In the genomic region with DNA sequence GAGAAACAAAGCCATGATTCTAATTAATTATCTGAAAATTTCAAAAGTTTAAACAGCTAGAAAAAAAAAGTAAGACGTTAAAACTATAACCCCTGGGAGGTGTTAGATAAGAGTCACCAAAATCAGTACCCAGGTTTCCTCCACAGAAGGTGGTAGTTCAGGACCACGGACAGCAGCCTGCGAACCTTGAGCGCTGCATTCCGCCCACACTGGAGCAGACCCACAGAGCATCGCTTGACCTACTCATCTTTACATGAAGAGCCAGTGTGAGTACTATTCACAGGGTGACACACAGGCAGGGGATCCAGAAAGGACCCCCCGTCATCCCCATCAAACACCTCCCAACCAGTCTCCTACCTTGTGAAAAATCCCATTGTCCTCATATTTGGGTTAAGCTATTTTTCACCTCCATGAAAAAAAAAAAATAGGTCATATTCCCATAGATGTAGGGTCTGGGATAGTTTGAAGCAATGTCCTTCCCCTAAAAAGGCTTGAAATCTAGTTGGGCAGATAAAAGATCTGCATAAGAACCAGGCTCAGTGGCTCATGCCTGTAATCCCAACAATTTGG, we compare ENCODE assay signal across 11 cellular contexts. TPM values are rescaled to one million over a fixed set of nuclear protein-coding genes. Genes with fewer than 3 reads are reported as not detected.
A peak's percentile ranks its signal among the peaks of the same experiment; 100 is the strongest.
DNase-seq lines count a peak whose midpoint lies in the region; ATAC-seq, FAIRE-seq and TF ChIP-seq lines count a peak whose summit lies in the region.
"Had no signal": no experiment of that assay in that cellular context is flagged by ENCODE, and none has a peak within 500 bp of the region (broad histone marks: within the 10 kb centered on the region; RNA-seq: fewer than 3 reads in every experiment).

No MANE protein-coding gene starts in this region.

- BruUV-seq in endothelial cell of umbilical vein (replicated peaks; lab: Mats Ljungman, UMichigan), result no TSS peak

- peak; percentile 73 for DNase-seq in activated CD4-positive, alpha-beta T cell treated with anti-CD3 and anti-CD28 coated beads for 36 hours
- no peak for DNase-seq in activated CD4-positive, alpha-beta T cell treated with anti-CD3 and anti-CD28 coated beads for 1 hour
- peak; percentile 33 for DNase-seq in T-helper 2 cell treated with Interferon-gamma antibody and Interleukin-4, amounts not matched to agents 5 μg/mL and 100 μg/mL, for 36 hours (ENCODE audit: low spot score)
- DNase-seq in endothelial cell of umbilical vein (ENCODE audit: low read depth, low spot score) (peak; percentile 17), COLO829 (ENCODE audit: low spot score) (no peak), mesenteric fat pad (ENCODE audit: low spot score) (no peak)
- peak; percentile 40 to 42 for DNase-seq in stimulated activated CD8-positive, alpha-beta memory T cell treated with anti-CD3 and anti-CD28 coated beads, Interleukin-2, amount 100 ng/mL, for 48 hours (ENCODE audit: low read depth in 2 of 2)

- no peaks in the 10 kb centered on the region for H3K4me1 Mint-ChIP-seq in activated CD4-positive, alpha-beta T cell treated with anti-CD3 and anti-CD28 coated beads for 36 hours
- no peaks in the 10 kb centered on the region for H3K4me1 Mint-ChIP-seq in T-helper 2 cell treated with Interferon-gamma antibody and Interleukin-4, amounts not matched to agents 5 μg/mL and 100 μg/mL, for 36 hours (ENCODE audit: low read depth)

- no peaks in the 10 kb centered on the region for H3K9me3 Mint-ChIP-seq in activated CD4-positive, alpha-beta T cell treated with anti-CD3 and anti-CD28 coated beads for 36 hours (ENCODE audit: low read depth)
- H3K9me3 Mint-ChIP-seq in T-helper 2 cell treated with Interferon-gamma antibody and Interleukin-4, amounts not matched to agents 5 μg/mL and 100 μg/mL, for 36 hours, result no peaks in the 10 kb centered on the region

- H4K20me1 ChIP-seq in endothelial cell of umbilical vein (replicated peaks; ENCODE audit: control insufficient read depth, extremely low read depth, insufficient read depth, low read length), result no peaks in the 10 kb centered on the region

- no peaks in the 10 kb centered on the region for H3K36me3 Mint-ChIP-seq in activated CD4-positive, alpha-beta T cell treated with anti-CD3 and anti-CD28 coated beads for 36 hours (ENCODE audit: low read depth)
- no peaks in the 10 kb centered on the region for H3K36me3 Mint-ChIP-seq in T-helper 2 cell treated with Interferon-gamma antibody and Interleukin-4, amounts not matched to agents 5 μg/mL and 100 μg/mL, for 36 hours (ENCODE audit: low read depth)

- no peak overlapping the region for H2AFZ ChIP-seq in endothelial cell of umbilical vein (ENCODE audit: low read depth, low read length)

- FAIRE-seq in endothelial cell of umbilical vein (lab: Jason Lieb, UNC), result no peak

- no peaks in the 10 kb centered on the region for H3K79me2 ChIP-seq in endothelial cell of umbilical vein (ENCODE audit: control insufficient read depth, insufficient read depth, low read length)

- POLR2A ChIA-PET in activated CD4-positive, alpha-beta T cell treated with anti-CD3 and anti-CD28 coated beads for 36 hours (lab: Charles Lee), result no interaction called here
- POLR2A ChIA-PET in endothelial cell of umbilical vein (lab: Charles Lee), result no interaction called here

- H3K9me1 ChIP-seq in endothelial cell of umbilical vein (replicated peaks; ENCODE audit: control insufficient read depth, extremely low read depth, insufficient read depth, low read length), result no peaks in the 10 kb centered on the region

- no peaks in the 10 kb centered on the region for H3K9me3 ChIP-seq in endothelial cell of umbilical vein (replicated peaks; ENCODE audit: control insufficient read depth, insufficient read depth, low read length)

- no peak overlapping the region for H3K9ac ChIP-seq in endothelial cell of umbilical vein (replicated peaks; ENCODE audit: extremely low read depth, insufficient read depth, low read length)

- H3K27me3 Mint-ChIP-seq in activated CD4-positive, alpha-beta T cell treated with anti-CD3 and anti-CD28 coated beads for 36 hours, result peaks cover 16% of the 10 kb centered on the region
- no peaks in the 10 kb centered on the region for H3K27me3 Mint-ChIP-seq in T-helper 2 cell treated with Interferon-gamma antibody and Interleukin-4, amounts not matched to agents 5 μg/mL and 100 μg/mL, for 36 hours (ENCODE audit: low read depth)

- no peak for ATAC-seq in activated CD4-positive, alpha-beta T cell treated with anti-CD3 and anti-CD28 coated beads for 36 hours
- no peak for ATAC-seq in GM18498 (IDR thresholded peaks at IDR 0.05; ENCODE audit: unreplicated experiment)

- no peak overlapping the region for H3K4me3 Mint-ChIP-seq in activated CD4-positive, alpha-beta T cell treated with anti-CD3 and anti-CD28 coated beads for 36 hours
- no peak overlapping the region for H3K4me3 Mint-ChIP-seq in T-helper 2 cell treated with Interferon-gamma antibody and Interleukin-4, amounts not matched to agents 5 μg/mL and 100 μg/mL, for 36 hours

- no peaks in the 10 kb centered on the region for H3K27me3 ChIP-seq in endothelial cell of umbilical vein (ENCODE audit: control insufficient read depth in 2 of 2, insufficient read depth in 2 of 2, low read length in 2 of 2)

- H3K4me1 ChIP-seq in endothelial cell of umbilical vein (ENCODE audit: control insufficient read depth, extremely low read depth, insufficient read depth, low read length), result no peaks in the 10 kb centered on the region

- CTCF ChIA-PET in activated CD4-positive, alpha-beta T cell treated with anti-CD3 and anti-CD28 coated beads for 36 hours (lab: Charles Lee), result interaction anchor here (0.7 kb wide), 1 partner anchor 70 kb away, joined by 3 read pairs; no protein-coding TSS in a partner anchor
- CTCF ChIA-PET in endothelial cell of umbilical vein (lab: Charles Lee), result no interaction called here

- dilution Hi-C loops in endothelial cell of umbilical vein (cut with MboI; ENCODE audit: extremely low pct_ligation_motif_present, low sequenced_read_pairs), result no loop called here

- no peak overlapping the region for H3K27ac Mint-ChIP-seq in activated CD4-positive, alpha-beta T cell treated with anti-CD3 and anti-CD28 coated beads for 36 hours
- H3K27ac Mint-ChIP-seq in T-helper 2 cell treated with Interferon-gamma antibody and Interleukin-4, amounts not matched to agents 5 μg/mL and 100 μg/mL, for 36 hours, result no peak overlapping the region

- no peak overlapping the region for H3K4me3 ChIP-seq in endothelial cell of umbilical vein (replicated peaks in 1 of 3; ENCODE audit: insufficient read depth in 1 of 3, low read depth in 1 of 3, low read length in 3 of 3)

- intact Hi-C loops in activated CD4-positive, alpha-beta T cell treated with anti-CD3 and anti-CD28 coated beads for 36 hours (cut with DNase I, micrococcal nuclease), result no loop called here
- intact Hi-C loops in endothelial cell of umbilical vein (cut with micrococcal nuclease), result no loop called here

- TF ChIP-seq CTCF in endothelial cell of umbilical vein (IDR thresholded peaks at IDR 0.05; ENCODE audit: extremely low read depth in 1 of 2, insufficient read depth in 1 of 2, low read depth in 1 of 2, low read length in 2 of 2), result no peak

- H3K36me3 ChIP-seq in endothelial cell of umbilical vein (ENCODE audit: control insufficient read depth in 2 of 2, extremely low read depth in 1 of 2, insufficient read depth in 2 of 2, low read length in 2 of 2), result no peaks in the 10 kb centered on the region

- H3K27ac ChIP-seq in endothelial cell of umbilical vein (ENCODE audit: insufficient read depth, low read depth, low read length), result no peak overlapping the region

- TF ChIP-seq POLR2A in endothelial cell of umbilical vein (IDR thresholded peaks at IDR 0.05; ENCODE audit: low read depth, low read length), result no peak

- H3K4me2 ChIP-seq in endothelial cell of umbilical vein (ENCODE audit: insufficient read depth, low read length), result no peak overlapping the region

TF ChIP-seq in endothelial cell of umbilical vein, 7 proteins besides CTCF, POLR2A, EP300 and RAD21:
- TF ChIP-seq MYC (IDR thresholded peaks at IDR 0.05; ENCODE audit: low read depth, low read length) (no peak), FOS (IDR thresholded peaks at IDR 0.05; ENCODE audit: borderline replicate concordance, insufficient read depth, low read length) (no peak), POLR2AphosphoS5 (IDR thresholded peaks at IDR 0.05; ENCODE audit: insufficient read depth, low read depth, low read length) (no peak), MAX (IDR thresholded peaks at IDR 0.05; ENCODE audit: insufficient read depth, insufficient read length) (no peak), JUN (IDR thresholded peaks at IDR 0.05; ENCODE audit: borderline replicate concordance, insufficient read depth, insufficient read length, low read depth) (no peak), EZH2 (IDR thresholded peaks at IDR 0.05; ENCODE audit: borderline replicate concordance, low read depth, low read length, severe bottlenecking) (no peak)

RNA-seq across cellular contexts. Expression of gene CHGA, which starts 8.8 kb away (rescaled TPM):
- total RNA-seq in activated CD4-positive, alpha-beta T cell treated with anti-CD3 and anti-CD28 coated beads for 36 hours, result not detected
- total RNA-seq in endothelial cell of umbilical vein (not detected in 2 replicates), mesenteric fat pad (0.22 TPM)
- not detected in 2 replicates for polyA plus RNA-seq in endothelial cell of umbilical vein
- polyA plus RNA-seq in endothelial cell of umbilical vein (2011; cell fraction: cytosol; rRNA removed), result not detected in 2 replicates
- not detected in 2 replicates for polyA plus RNA-seq in endothelial cell of umbilical vein (2011; cell fraction: nucleus; rRNA removed)
- polyA plus RNA-seq in endothelial cell of umbilical vein (2012), result not detected in 2 replicates
- not detected in 2 replicates for polyA minus RNA-seq in endothelial cell of umbilical vein
- polyA minus RNA-seq in endothelial cell of umbilical vein (2011; cell fraction: cytosol; rRNA and poly(A)+ RNA removed), result not detected
- not detected in 2 replicates for polyA minus RNA-seq in endothelial cell of umbilical vein (2011; cell fraction: nucleus; rRNA and poly(A)+ RNA removed)
- total RNA-seq: activated CD8-positive, alpha-beta memory T cell treated with anti-CD3 and anti-CD28 coated beads for 36 hours; M059J had no signal
- polyA plus RNA-seq: AG04450 had no signal

Comparison
In these comparisons a context has a peak if more than half of its experiments do, and no peak if none do; other contexts are left out.
1. DNase-seq: peak in activated CD4-positive, alpha-beta T cell treated with anti-CD3 and anti-CD28 coated beads for 36 hours (single experiment), T-helper 2 cell treated with Interferon-gamma antibody and Interleukin-4, amounts not matched to agents 5 μg/mL and 100 μg/mL, for 36 hours (single experiment), endothelial cell of umbilical vein (single experiment) and stimulated activated CD8-positive, alpha-beta memory T cell treated with anti-CD3 and anti-CD28 coated beads, Interleukin-2, amount 100 ng/mL, for 48 hours (2 of 2); none in activated CD4-positive, alpha-beta T cell treated with anti-CD3 and anti-CD28 coated beads for 1 hour (single experiment), COLO829 (single experiment) and mesenteric fat pad (single experiment).